In the genomic region with DNA sequence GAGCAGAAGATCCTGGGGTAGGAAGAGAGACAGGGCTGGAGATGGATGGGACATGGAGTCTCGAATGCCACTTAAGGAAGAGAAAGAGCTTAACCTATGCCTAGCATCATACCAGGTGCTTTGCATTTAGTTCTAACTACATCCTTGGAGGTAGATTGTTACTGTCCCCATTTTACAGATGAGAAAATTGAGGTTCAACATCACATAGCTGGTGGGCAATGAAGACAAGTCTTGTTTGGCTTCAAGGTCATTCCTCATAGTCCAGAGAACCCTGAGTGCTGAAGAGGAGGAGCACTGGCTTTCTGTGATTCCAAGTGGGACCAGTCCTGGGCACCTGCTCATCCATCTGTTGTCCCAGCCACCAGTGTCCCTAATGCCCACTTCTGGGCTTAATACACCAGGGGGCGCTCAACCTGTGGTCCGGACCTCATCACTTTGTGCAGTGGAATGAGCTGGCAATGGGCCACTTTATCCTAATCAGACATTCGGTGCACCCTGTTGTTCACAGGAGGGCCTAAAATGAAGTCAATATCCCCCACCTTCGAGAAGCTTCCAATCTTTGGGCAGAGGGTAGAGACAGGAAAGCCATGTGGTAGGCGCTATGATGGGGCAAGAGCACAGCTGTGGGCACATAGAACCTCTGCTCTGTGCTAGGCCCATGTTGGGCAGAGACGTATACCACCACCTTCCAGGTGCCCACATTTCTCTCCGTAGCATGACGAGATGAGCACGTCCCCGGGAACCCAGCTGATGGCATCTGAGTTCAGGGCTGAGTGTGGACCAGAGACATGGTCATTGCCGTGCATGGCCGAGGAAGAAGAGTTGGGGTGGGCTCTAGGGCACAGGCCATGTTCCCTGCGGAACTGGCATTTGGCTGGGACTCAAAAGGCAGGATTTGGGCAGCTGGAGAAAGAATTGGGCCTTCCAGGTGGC, we compare ENCODE assay signal across 8 cellular contexts. TPM values are rescaled to one million over a fixed set of nuclear protein-coding genes. Genes with fewer than 3 reads are reported as not detected.
DNase-seq lines count a peak whose midpoint lies in the region; ATAC-seq and TF ChIP-seq lines count a peak whose summit lies in the region.

No MANE protein-coding gene starts in this region.

- H3K4me3 ChIP-seq in lower lobe of right lung, result no peak overlapping the region
- H3K4me3 ChIP-seq in upper lobe of left lung, result no peak overlapping the region

- TF ChIP-seq EP300 in upper lobe of left lung (IDR thresholded peaks at IDR 0.05), result no peak

- 73 to 85% methylated on average over 11 to 14 of the region's 14 CpGs for WGBS in upper lobe of left lung, 2 donors

- H3K9me3 ChIP-seq in lower lobe of right lung (no peaks in the 10 kb centered on the region), upper lobe of left lung (no peaks in the 10 kb centered on the region)

- H3K27ac ChIP-seq in lower lobe of right lung (peak overlapping the region; percentile 57), upper lobe of left lung (peak overlapping the region; percentile 20 to 93 (median 62))

- DNase-seq in AG09319 (ENCODE audit: extremely low read depth, low read depth) (no peak), GM13977 (ENCODE audit: low spot score) (peak; percentile 61), SK-N-DZ (ENCODE audit: low spot score) (peak; percentile 18), astrocyte of the hippocampus (ENCODE audit: low read depth, low spot score) (peak; percentile 56), lower lobe of right lung (peak; percentile 73), upper lobe of left lung (peak in 1 of 2 donors; percentile 69), NCI-H146 treated with DMSO at 0.1 percent for 48 hours (lab: John Stamatoyannopoulos, UW; ENCODE audit: unreplicated experiment) (no peak)

- peak; percentile 42 for TF ChIP-seq CTCF in AG09319 (IDR thresholded peaks at IDR 0.05; ENCODE audit: low read depth, low read length)
- peak; percentile 79 for TF ChIP-seq CTCF in GM13977 (IDR thresholded peaks at IDR 0.05; ENCODE audit: extremely low read depth, insufficient read depth, missing control alignments)
- peak; percentile 51 for TF ChIP-seq CTCF in lower lobe of right lung (IDR thresholded peaks at IDR 0.05)
- peak; percentile 16 to 51 (median 41) for TF ChIP-seq CTCF in upper lobe of left lung (IDR thresholded peaks at IDR 0.05)

- in situ Hi-C loops in GM13977 (cut with MboI; ENCODE audit: low pct_unique_long_range_greater_than_20kb, low sequenced_read_pairs, unreplicated experiment), result no loop called here

- H3K27me3 ChIP-seq in lower lobe of right lung (ENCODE audit: low read depth), result no peaks in the 10 kb centered on the region
- no peaks in the 10 kb centered on the region for H3K27me3 ChIP-seq in upper lobe of left lung

- H3K4me1 ChIP-seq in lower lobe of right lung, result peaks cover 71% of the 10 kb centered on the region
- peaks cover 47 to 79% (median 61%) of the 10 kb centered on the region in 4 donors for H3K4me1 ChIP-seq in upper lobe of left lung

- ATAC-seq in lower lobe of right lung (no peak), upper lobe of left lung (ENCODE audit: low FRiP score in 2 of 2) (no peak), HG03442 (IDR thresholded peaks at IDR 0.05; ENCODE audit: unreplicated experiment) (no peak)

- TF ChIP-seq POLR2A in upper lobe of left lung (IDR thresholded peaks at IDR 0.05), result no peak

- H3K36me3 ChIP-seq in lower lobe of right lung (peaks cover 12% of the 10 kb centered on the region), upper lobe of left lung (peaks cover 0 to 21% (median 7%) of the 10 kb centered on the region in 4 donors)

- intact Hi-C loops in lower lobe of right lung (cut with DNase I), result no loop called here

RNA-seq across cellular contexts. Expression of a gene that starts 9.2 kb away (rescaled TPM):
- 9.8 and 13.7 TPM in 2 replicates for polyA plus RNA-seq in SK-N-DZ (2014; cell fraction: cytosol; rRNA removed)
- 8.9 and 15.9 TPM in 2 replicates for polyA plus RNA-seq in SK-N-DZ (2014; cell fraction: nucleus; rRNA removed)
- total RNA-seq in lower lobe of right lung (140 TPM), upper lobe of left lung (100 to 1,000 TPM in 4 of 6 donors, 10 to 100 TPM in 2; 91.1 to 161 (median 120) TPM)

Comparison
In these comparisons a context has a peak if more than half of its experiments do, and no peak if none do; other contexts are left out.
1. DNase-seq: peak in GM13977 (single experiment), SK-N-DZ (single experiment), astrocyte of the hippocampus (single experiment) and lower lobe of right lung (single experiment); none in AG09319 (single experiment) and NCI-H146 treated with DMSO at 0.1 percent for 48 hours (single experiment).
2. Peak in every context shown above with its lines, with median percentiles within 50 percentile points of each other: CTCF ChIP-seq.